Comparison of ENCODE assay signal across 13 cellular contexts in the genomic region with DNA sequence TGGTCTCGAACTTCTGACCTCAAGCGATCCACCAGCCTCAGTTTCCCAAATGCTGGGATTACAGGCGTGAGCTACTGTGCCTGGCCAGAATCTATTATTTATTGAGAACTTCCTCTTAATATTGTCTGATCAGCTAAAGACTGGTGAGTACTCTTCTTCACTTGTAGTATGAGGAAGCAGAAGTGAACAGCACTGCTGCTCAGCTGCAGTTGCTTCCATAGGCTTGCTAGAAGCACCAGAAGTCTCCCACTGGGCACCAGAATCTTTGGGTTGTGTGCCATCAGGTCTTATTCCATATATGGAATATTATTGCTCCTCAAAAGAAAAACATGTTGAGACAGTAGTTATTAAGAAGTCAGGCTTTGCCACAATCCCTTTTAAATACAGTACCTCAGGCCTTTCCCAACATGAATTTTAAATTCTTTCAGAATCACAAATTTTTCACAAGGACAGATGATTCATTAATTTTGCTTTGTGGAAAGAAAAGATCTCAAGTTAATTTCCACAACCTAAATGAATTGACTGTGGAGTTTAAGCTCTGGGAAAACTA. TPM values are rescaled to one million over a fixed set of nuclear protein-coding genes. Genes with fewer than 3 reads are reported as not detected.
A peak's percentile ranks its signal among the peaks of the same experiment; 100 is the strongest.
DNase-seq lines count a peak whose midpoint lies in the region; ATAC-seq and TF ChIP-seq lines count a peak whose summit lies in the region.
"Had no signal": no experiment of that assay in that cellular context is flagged by ENCODE, and none has a peak within 500 bp of the region (broad histone marks: within the 10 kb centered on the region; RNA-seq: fewer than 3 reads in every experiment).

No MANE protein-coding gene starts in this region.

- H3K4me3 Mint-ChIP-seq in activated T-cell treated with anti-CD3 and anti-CD28 coated beads, Interleukin-2, amount 50 U/mL, for 72 hours, result peak overlapping the region; percentile 27 to 67
- no peak overlapping the region for H3K4me3 Mint-ChIP-seq in stimulated activated naive B cell treated with anti-CD40 and anti-IgM and Interleukin-4, amounts not matched to agents 10 μg/mL and 1 μg/mL and 100 μg/mL, for 72 hours

- H3K36me3 ChIP-seq in SK-N-MC (ENCODE audit: insufficient read depth, low read length) (no peaks in the 10 kb centered on the region), ovary (no peaks in the 10 kb centered on the region), suprapubic skin (no peaks in the 10 kb centered on the region)
- H3K36me3 ChIP-seq: WERI-Rb-1 had no signal

- peak overlapping the region; percentile 85 for H3K27ac Mint-ChIP-seq in activated T-cell treated with anti-CD3 and anti-CD28 coated beads, Interleukin-2, amount 50 U/mL, for 72 hours
- H3K27ac Mint-ChIP-seq in stimulated activated naive B cell treated with anti-CD40 and anti-IgM and Interleukin-4, amounts not matched to agents 10 μg/mL and 1 μg/mL and 100 μg/mL, for 72 hours, result peak overlapping the region; percentile 80

- H3K27me3 Mint-ChIP-seq in activated T-cell treated with anti-CD3 and anti-CD28 coated beads, Interleukin-2, amount 50 U/mL, for 72 hours (ENCODE audit: low read depth), result no peaks in the 10 kb centered on the region
- no peaks in the 10 kb centered on the region for H3K27me3 Mint-ChIP-seq in stimulated activated naive B cell treated with anti-CD40 and anti-IgM and Interleukin-4, amounts not matched to agents 10 μg/mL and 1 μg/mL and 100 μg/mL, for 72 hours
- H3K27me3 Mint-ChIP-seq: naive B cell had no signal

- H3K4me1 ChIP-seq in ovary (ENCODE audit: insufficient read depth) (peaks cover 9% of the 10 kb centered on the region), suprapubic skin (peaks cover 44% of the 10 kb centered on the region)

- WGBS in ovary, 3 donors, result 89 to 98% (median 98%) methylated on average over 3 of the region's 3 CpGs
- 92% methylated on average over 3 of the region's 3 CpGs for WGBS in suprapubic skin

- H3K4me3 ChIP-seq in SK-N-MC (peak overlapping the region; percentile 51), ovary (no peak overlapping the region), suprapubic skin (no peak overlapping the region)

- TF ChIP-seq POLR2A in ovary (IDR thresholded peaks at IDR 0.05), result no peak
- no peak for TF ChIP-seq POLR2A in suprapubic skin (IDR thresholded peaks at IDR 0.05)

- DNase-seq in activated T-cell treated with anti-CD3 and anti-CD28 coated beads, Interleukin-2, amount 50 U/mL, for 72 hours, result no peak
- DNase-seq in activated T-cell treated with anti-CD3 and anti-CD28 coated beads, Interleukin-2, amount 50 U/mL, for 48 hours, result no peak
- DNase-seq in SK-N-MC (ENCODE audit: low read depth, low spot score) (peak; percentile 34), ovary (no peak), suprapubic skin (ENCODE audit: low spot score in 2 of 2) (no peak)
- DNase-seq in stimulated activated naive B cell treated with anti-CD40 and anti-IgM and Interleukin-4, amounts not matched to agents 10 μg/mL and 1 μg/mL and 100 μg/mL, for 72 hours, result no peak
- DNase-seq: activated effector memory CD4-positive, alpha-beta T cell treated with Interleukin-2 at 50 U/mL for 16 hours; foreskin fibroblast; naive B cell; WERI-Rb-1 had no signal

- H3K9me3 Mint-ChIP-seq in activated T-cell treated with anti-CD3 and anti-CD28 coated beads, Interleukin-2, amount 50 U/mL, for 72 hours, result no peaks in the 10 kb centered on the region
- no peaks in the 10 kb centered on the region for H3K9me3 Mint-ChIP-seq in stimulated activated naive B cell treated with anti-CD40 and anti-IgM and Interleukin-4, amounts not matched to agents 10 μg/mL and 1 μg/mL and 100 μg/mL, for 72 hours
- H3K9me3 Mint-ChIP-seq: naive B cell had no signal

- no peaks in the 10 kb centered on the region for H3K9me3 ChIP-seq in SK-N-MC (ENCODE audit: low read depth, low read length)
- no peaks in the 10 kb centered on the region for H3K9me3 ChIP-seq in ovary
- no peaks in the 10 kb centered on the region for H3K9me3 ChIP-seq in suprapubic skin

- H3K27ac ChIP-seq in SK-N-MC (peak overlapping the region; percentile 96), cingulate gyrus (ENCODE audit: low read depth, low read length) (peak overlapping the region; percentile 39), ovary (no peak overlapping the region), suprapubic skin (no peak overlapping the region)
- H3K27ac ChIP-seq: WERI-Rb-1 had no signal

- TF ChIP-seq CTCF in ovary (IDR thresholded peaks at IDR 0.05), result no peak
- TF ChIP-seq CTCF in suprapubic skin (IDR thresholded peaks at IDR 0.05), result no peak

- H3K27me3 ChIP-seq in ovary (no peaks in the 10 kb centered on the region), suprapubic skin (no peaks in the 10 kb centered on the region)

- ATAC-seq in activated T-cell treated with anti-CD3 and anti-CD28 coated beads, Interleukin-2, amount 50 U/mL, for 72 hours (replicated peaks in 1 of 2), result no peak
- ATAC-seq in stimulated activated naive B cell treated with anti-CD40 and anti-IgM and Interleukin-4, amounts not matched to agents 10 μg/mL and 1 μg/mL and 100 μg/mL, for 72 hours (replicated peaks), result peak; percentile 70 to 77
- ATAC-seq in HG03025 (IDR thresholded peaks at IDR 0.05; ENCODE audit: low FRiP score, unreplicated experiment), result no peak
- ATAC-seq: Panc1 had no signal

- intact Hi-C loops in ovary (cut with DNase I), result no loop called here

- H3K4me1 Mint-ChIP-seq in activated T-cell treated with anti-CD3 and anti-CD28 coated beads, Interleukin-2, amount 50 U/mL, for 72 hours (ENCODE audit: low read depth), result peaks cover 31% of the 10 kb centered on the region
- peaks cover 4 to 18% of the 10 kb centered on the region in 2 donors for H3K4me1 Mint-ChIP-seq in stimulated activated naive B cell treated with anti-CD40 and anti-IgM and Interleukin-4, amounts not matched to agents 10 μg/mL and 1 μg/mL and 100 μg/mL, for 72 hours

- H3K36me3 Mint-ChIP-seq in activated T-cell treated with anti-CD3 and anti-CD28 coated beads, Interleukin-2, amount 50 U/mL, for 72 hours (ENCODE audit: insufficient read depth in 2 of 2), result no peaks in the 10 kb centered on the region
- H3K36me3 Mint-ChIP-seq in stimulated activated naive B cell treated with anti-CD40 and anti-IgM and Interleukin-4, amounts not matched to agents 10 μg/mL and 1 μg/mL and 100 μg/mL, for 72 hours, result no peaks in the 10 kb centered on the region
- H3K36me3 Mint-ChIP-seq: naive B cell had no signal

- TF ChIP-seq EP300 in ovary (IDR thresholded peaks at IDR 0.05) (no peak), suprapubic skin (IDR thresholded peaks at IDR 0.05) (no peak)

- no peak overlapping the region for H3K9ac ChIP-seq in SK-N-MC (ENCODE audit: insufficient read length)

RNA-seq across cellular contexts. Expression of a gene that starts 17.2 kb away (rescaled TPM):
- total RNA-seq in activated T-cell treated with anti-CD3 and anti-CD28 coated beads, Interleukin-2, amount 50 U/mL, for 72 hours, result 10 to 100 TPM; 21.1 to 21.9 TPM
- total RNA-seq in ovary, result 10 to 100 TPM; 15.1 to 51.8 (median 38.4) TPM
- polyA plus RNA-seq in ovary, result 10 to 100 TPM in 1 of 2 donors, 1 to 10 TPM in 1; 9.4 to 21.2 TPM
- total RNA-seq in suprapubic skin, result 10 to 100 TPM; 35.8 to 81.6 (median 57.8) TPM

Comparison
In these comparisons a context has a peak if more than half of its experiments do, and no peak if none do; other contexts are left out.
1. ATAC-seq: peak in stimulated activated naive B cell treated with anti-CD40 and anti-IgM and Interleukin-4, amounts not matched to agents 10 μg/mL and 1 μg/mL and 100 μg/mL, for 72 hours (2 of 2); none in activated T-cell treated with anti-CD3 and anti-CD28 coated beads, Interleukin-2, amount 50 U/mL, for 72 hours (0 of 2) and HG03025 (single experiment).
2. H3K4me3 Mint-ChIP-seq: peak in activated T-cell treated with anti-CD3 and anti-CD28 coated beads, Interleukin-2, amount 50 U/mL, for 72 hours (2 of 2); none in stimulated activated naive B cell treated with anti-CD40 and anti-IgM and Interleukin-4, amounts not matched to agents 10 μg/mL and 1 μg/mL and 100 μg/mL, for 72 hours (0 of 2).
3. H3K27ac ChIP-seq: peak in SK-N-MC (single experiment) and cingulate gyrus (single experiment); none in ovary (0 of 2) and suprapubic skin (single experiment).